ENCODE assay signal across 9 cellular contexts in the genomic region with DNA sequence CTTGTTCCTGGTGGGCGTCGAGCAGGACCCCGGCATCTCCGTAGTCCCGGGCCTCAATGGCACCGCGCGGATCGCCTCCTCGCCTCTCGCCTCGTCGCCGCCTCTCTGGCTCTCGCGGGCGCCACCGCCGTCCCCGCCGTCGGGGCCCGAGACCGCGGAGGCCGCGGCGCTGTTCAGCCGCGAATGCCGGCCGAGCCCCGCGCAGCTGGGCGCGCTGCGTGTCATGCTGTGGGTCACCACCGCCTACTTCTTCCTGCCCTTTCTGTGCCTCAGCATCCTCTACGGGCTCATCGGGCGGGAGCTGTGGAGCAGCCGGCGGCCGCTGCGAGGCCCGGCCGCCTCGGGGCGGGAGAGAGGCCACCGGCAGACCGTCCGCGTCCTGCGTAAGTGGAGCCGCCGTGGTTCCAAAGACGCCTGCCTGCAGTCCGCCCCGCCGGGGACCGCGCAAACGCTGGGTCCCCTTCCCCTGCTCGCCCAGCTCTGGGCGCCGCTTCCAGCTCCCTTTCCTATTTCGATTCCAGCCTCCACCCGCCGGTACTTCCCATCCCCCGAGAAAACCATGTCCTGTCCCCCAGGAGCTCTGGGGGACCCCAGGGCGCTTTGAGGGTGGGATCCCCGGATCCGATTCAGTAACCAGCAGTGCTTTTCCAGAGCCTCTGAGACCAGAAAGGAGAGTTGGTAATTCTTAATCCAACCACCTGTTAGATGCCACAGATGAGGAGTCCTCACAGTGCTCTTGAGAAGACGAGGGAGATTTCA. TPM values are rescaled to one million over a fixed set of nuclear protein-coding genes. Genes with fewer than 3 reads are reported as not detected.
DNase-seq lines count a peak whose midpoint lies in the region; ATAC-seq and TF ChIP-seq lines count a peak whose summit lies in the region.
"Had no signal": no experiment of that assay in that cellular context is flagged by ENCODE, and none has a peak within 500 bp of the region (broad histone marks: within the 10 kb centered on the region; RNA-seq: fewer than 3 reads in every experiment).

No MANE protein-coding gene starts in this region.

- H3K36me3 ChIP-seq in stomach: no peaks in the 10 kb centered on the region

- peaks cover 14% of the 10 kb centered on the region for H3K36me3 Mint-ChIP-seq in activated T-helper 17 cell treated with anti-CD3 and anti-CD28 coated beads, Interleukin-2, amount 50 U/mL, for 72 hours (ENCODE audit: low read depth)

- peak overlapping the region; percentile 72 for H3K4me3 Mint-ChIP-seq in activated T-helper 17 cell treated with anti-CD3 and anti-CD28 coated beads, Interleukin-2, amount 50 U/mL, for 72 hours

- peaks cover 9% of the 10 kb centered on the region for H3K4me1 Mint-ChIP-seq in activated T-helper 17 cell treated with anti-CD3 and anti-CD28 coated beads, Interleukin-2, amount 50 U/mL, for 72 hours

- peak; percentile 26 for DNase-seq in activated CD4-positive, alpha-beta T cell treated with anti-CD3 and anti-CD28 coated beads for 48 hours
- no peak for DNase-seq in activated CD4-positive, alpha-beta T cell treated with anti-CD3 and anti-CD28 coated beads, Interleukin-2, amount 50 U/mL, for 1 hour
- DNase-seq in iPS-NIHi11 (ENCODE audit: low spot score) (peak; percentile 55), stomach (no peak), posterior vena cava (ENCODE audit: low spot score) (no peak), hypothalamus (lab: John Stamatoyannopoulos, UW) (no peak), SIG-M5 treated with dmso at 0.1 percent for 504 hours (lab: John Stamatoyannopoulos, UW; ENCODE audit: unreplicated experiment) (no peak)
- DNase-seq: amygdala had no signal

- H3K4me1 ChIP-seq in stomach: peaks cover 19 to 57% (median 37%) of the 10 kb centered on the region in 4 donors

- H3K27me3 ChIP-seq in stomach: peaks cover 4 to 57% (median 37%) of the 10 kb centered on the region in 3 donors

- H3K4me3 ChIP-seq in stomach: peak overlapping the region; percentile 48 to 56 (median 52)

- H3K27me3 Mint-ChIP-seq in activated T-helper 17 cell treated with anti-CD3 and anti-CD28 coated beads, Interleukin-2, amount 50 U/mL, for 72 hours: peaks cover 53% of the 10 kb centered on the region

- no peak for TF ChIP-seq POLR2A in stomach (IDR thresholded peaks at IDR 0.05)

- H3K27ac ChIP-seq in stomach: peak overlapping the region in 1 of 5 donors; percentile 57

- TF ChIP-seq CTCF in stomach (IDR thresholded peaks at IDR 0.05): no peak

- TF ChIP-seq EP300 in stomach (IDR thresholded peaks at IDR 0.05): no peak

- no peaks in the 10 kb centered on the region for H3K9me3 ChIP-seq in stomach

- H3K27ac Mint-ChIP-seq in activated T-helper 17 cell treated with anti-CD3 and anti-CD28 coated beads, Interleukin-2, amount 50 U/mL, for 72 hours: no peak overlapping the region

- H3K9me3 Mint-ChIP-seq in activated T-helper 17 cell treated with anti-CD3 and anti-CD28 coated beads, Interleukin-2, amount 50 U/mL, for 72 hours: no peaks in the 10 kb centered on the region

- peak; percentile 75 for ATAC-seq in activated T-helper 17 cell treated with anti-CD3 and anti-CD28 coated beads, Interleukin-2, amount 50 U/mL, for 72 hours (replicated peaks)

- intact Hi-C loops in stomach (cut with DNase I; ENCODE audit: low total_unique reads): no loop called here
- intact Hi-C loops in posterior vena cava (cut with DNase I): no loop called here

- 4 to 15% (median 6%) methylated on average over 26 to 74 of the region's 74 CpGs for WGBS in stomach, 5 donors

RNA-seq across cellular contexts. Expression of a gene that starts 0.9 kb away (rescaled TPM):
- not detected for total RNA-seq in activated T-helper 17 cell treated with anti-CD3 and anti-CD28 coated beads, Interleukin-2, amount 50 U/mL, for 72 hours
- total RNA-seq in stomach (1 to 10 TPM in 2 of 5 donors, not detected in 3; 1.8 to 2.4 TPM), posterior vena cava (not detected)
- polyA plus RNA-seq in stomach: under 1 TPM in 1 of 3 donors, not detected in 2; 0.08 TPM

RNA-seq across cellular contexts. Expression of a gene that starts 26.7 kb away (rescaled TPM):
- 10 to 100 TPM in 1 of 2 donors, 1 to 10 TPM in 1; 7.5 to 10.2 TPM for total RNA-seq in activated T-helper 17 cell treated with anti-CD3 and anti-CD28 coated beads, Interleukin-2, amount 50 U/mL, for 72 hours
- 10 to 100 TPM; 11.0 to 37.5 (median 18.4) TPM for total RNA-seq in stomach
- 1 to 10 TPM; 4.5 to 5.2 (median 4.7) TPM for polyA plus RNA-seq in stomach
- 10 to 100 TPM; 10.5 to 10.9 TPM for total RNA-seq in posterior vena cava

Comparison
In these comparisons a context has a peak if more than half of its experiments do, and no peak if none do; other contexts are left out.
1. DNase-seq: peak in activated CD4-positive, alpha-beta T cell treated with anti-CD3 and anti-CD28 coated beads for 48 hours (single experiment) and iPS-NIHi11 (single experiment); none in activated CD4-positive, alpha-beta T cell treated with anti-CD3 and anti-CD28 coated beads, Interleukin-2, amount 50 U/mL, for 1 hour (single experiment), stomach (single experiment), posterior vena cava (single experiment), hypothalamus (0 of 51) and SIG-M5 treated with dmso at 0.1 percent for 504 hours (single experiment).